1 cellular context compared by ENCODE assay signal in genomic region chr17:64145751-64146417, GRCh38.
TF ChIP-seq lines count a peak whose summit lies in the region.

No MANE protein-coding gene starts in this region.

TF ChIP-seq in HepG2, 621 proteins besides CTCF, POLR2A, EP300 and RAD21 (continued from another document and continues in another):
- 0 out of 2 replicates have a peak, but pooled peaks have one; percentile 89 for TF ChIP-seq TEAD2 (CRISPR knock-in tag; IDR thresholded peaks at IDR 0.05)
- TF ChIP-seq, protein P1, sequence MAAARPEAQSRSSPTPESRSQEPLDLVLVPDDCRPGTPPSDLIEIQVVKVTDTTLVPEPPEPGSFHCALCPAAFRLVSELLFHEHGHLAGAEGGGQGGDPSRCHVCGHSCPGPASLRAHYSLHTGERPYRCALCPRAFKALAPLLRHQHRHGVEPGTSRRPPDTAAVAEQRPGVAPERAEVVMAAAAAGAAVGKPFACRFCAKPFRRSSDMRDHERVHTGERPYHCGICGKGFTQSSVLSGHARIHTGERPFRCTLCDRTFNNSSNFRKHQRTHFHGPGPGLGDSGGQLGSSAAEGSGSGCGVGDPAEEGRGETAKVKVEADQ (CRISPR knock-in tag; IDR thresholded peaks at IDR 0.05; ENCODE audit: borderline replicate concordance) = 0 out of 2 replicates have a peak, but pooled peaks have one; percentile 4
- TF ChIP-seq ZNF652 (CRISPR knock-in tag; IDR thresholded peaks at IDR 0.05; ENCODE audit: borderline replicate concordance, low read depth) = peak; percentile 39; the same call in 1 of the 2 replicates
- TF ChIP-seq, protein P2, sequence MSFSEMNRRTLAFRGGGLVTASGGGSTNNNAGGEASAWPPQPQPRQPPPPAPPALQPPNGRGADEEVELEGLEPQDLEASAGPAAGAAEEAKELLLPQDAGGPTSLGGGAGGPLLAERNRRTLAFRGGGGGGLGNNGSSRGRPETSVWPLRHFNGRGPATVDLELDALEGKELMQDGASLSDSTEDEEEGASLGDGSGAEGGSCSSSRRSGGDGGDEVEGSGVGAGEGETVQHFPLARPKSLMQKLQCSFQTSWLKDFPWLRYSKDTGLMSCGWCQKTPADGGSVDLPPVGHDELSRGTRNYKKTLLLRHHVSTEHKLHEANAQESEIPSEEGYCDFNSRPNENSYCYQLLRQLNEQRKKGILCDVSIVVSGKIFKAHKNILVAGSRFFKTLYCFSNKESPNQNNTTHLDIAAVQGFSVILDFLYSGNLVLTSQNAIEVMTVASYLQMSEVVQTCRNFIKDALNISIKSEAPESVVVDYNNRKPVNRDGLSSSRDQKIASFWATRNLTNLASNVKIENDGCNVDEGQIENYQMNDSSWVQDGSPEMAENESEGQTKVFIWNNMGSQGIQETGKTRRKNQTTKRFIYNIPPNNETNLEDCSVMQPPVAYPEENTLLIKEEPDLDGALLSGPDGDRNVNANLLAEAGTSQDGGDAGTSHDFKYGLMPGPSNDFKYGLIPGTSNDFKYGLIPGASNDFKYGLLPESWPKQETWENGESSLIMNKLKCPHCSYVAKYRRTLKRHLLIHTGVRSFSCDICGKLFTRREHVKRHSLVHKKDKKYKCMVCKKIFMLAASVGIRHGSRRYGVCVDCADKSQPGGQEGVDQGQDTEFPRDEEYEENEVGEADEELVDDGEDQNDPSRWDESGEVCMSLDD (CRISPR knock-in tag; IDR thresholded peaks at IDR 0.05; ENCODE audit: borderline replicate concordance) = no peak; the same call in none of the 2 replicates
- peak; percentile 81 for TF ChIP-seq ZNF839 (CRISPR knock-in tag; IDR thresholded peaks at IDR 0.05; ENCODE audit: borderline replicate concordance)
- TF ChIP-seq ELF4 (CRISPR knock-in tag; IDR thresholded peaks at IDR 0.05; ENCODE audit: borderline replicate concordance) = no peak; the same call in 1 of the 2 replicates
- no peak; the same call in 1 of the 2 replicates for TF ChIP-seq ZNF484 (CRISPR knock-in tag; IDR thresholded peaks at IDR 0.05; ENCODE audit: borderline replicate concordance, low read depth)
- TF ChIP-seq, protein P3, sequence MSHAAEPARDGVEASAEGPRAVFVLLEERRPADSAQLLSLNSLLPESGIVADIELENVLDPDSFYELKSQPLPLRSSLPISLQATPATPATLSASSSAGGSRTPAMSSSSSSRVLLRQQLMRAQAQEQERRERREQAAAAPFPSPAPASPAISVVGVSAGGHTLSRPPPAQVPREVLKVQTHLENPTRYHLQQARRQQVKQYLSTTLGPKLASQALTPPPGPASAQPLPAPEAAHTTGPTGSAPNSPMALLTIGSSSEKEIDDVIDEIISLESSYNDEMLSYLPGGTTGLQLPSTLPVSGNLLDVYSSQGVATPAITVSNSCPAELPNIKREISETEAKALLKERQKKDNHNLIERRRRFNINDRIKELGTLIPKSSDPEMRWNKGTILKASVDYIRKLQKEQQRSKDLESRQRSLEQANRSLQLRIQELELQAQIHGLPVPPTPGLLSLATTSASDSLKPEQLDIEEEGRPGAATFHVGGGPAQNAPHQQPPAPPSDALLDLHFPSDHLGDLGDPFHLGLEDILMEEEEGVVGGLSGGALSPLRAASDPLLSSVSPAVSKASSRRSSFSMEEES (CRISPR knock-in tag; IDR thresholded peaks at IDR 0.05) = peak; percentile 88; the same call in 1 of the 2 replicates
- no peak for TF ChIP-seq SOX6 (IDR thresholded peaks at IDR 0.05)
- TF ChIP-seq SOX6 (CRISPR knock-in tag; IDR thresholded peaks at IDR 0.05) = peak; percentile 82
- peak; percentile 94; the same call in 1 of the 2 replicates for TF ChIP-seq ZNF775 (CRISPR knock-in tag; IDR thresholded peaks at IDR 0.05; ENCODE audit: borderline replicate concordance)
- peak; percentile 95 for TF ChIP-seq ZIK1 (CRISPR knock-in tag; IDR thresholded peaks at IDR 0.05; ENCODE audit: borderline replicate concordance, low read depth)
- TF ChIP-seq KLF15 (CRISPR knock-in tag; IDR thresholded peaks at IDR 0.05; ENCODE audit: borderline replicate concordance) = 0 out of 2 replicates have a peak, but pooled peaks have one; percentile 83
- TF ChIP-seq KDM4B (CRISPR knock-in tag; IDR thresholded peaks at IDR 0.05) = peak; percentile 78
- peak; percentile 51; the same call in 1 of the 2 replicates for TF ChIP-seq RELA (CRISPR knock-in tag; IDR thresholded peaks at IDR 0.05)
- TF ChIP-seq TERF1 (CRISPR knock-in tag; IDR thresholded peaks at IDR 0.05) = 0 out of 2 replicates have a peak, but pooled peaks have one; percentile 23
- no peak for TF ChIP-seq SMARCE1 (IDR thresholded peaks at IDR 0.05; ENCODE audit: borderline replicate concordance)
- TF ChIP-seq ZNF605 (CRISPR knock-in tag; IDR thresholded peaks at IDR 0.05) = peak; percentile 95
- peak; percentile 89 for TF ChIP-seq HNRNPL (IDR thresholded peaks at IDR 0.05; ENCODE audit: low read depth, low read length)
- peak; percentile 100 for TF ChIP-seq POLR2AphosphoS2 (IDR thresholded peaks at IDR 0.05; ENCODE audit: low read depth, low read length)
- TF ChIP-seq GATAD1 (CRISPR knock-in tag; IDR thresholded peaks at IDR 0.05) = peak; percentile 90
- no peak for TF ChIP-seq ZNF530 (CRISPR knock-in tag; IDR thresholded peaks at IDR 0.05; ENCODE audit: low read depth)
- TF ChIP-seq MAFF (IDR thresholded peaks at IDR 0.05; ENCODE audit: low read depth, low read length) = no peak; the same call in 1 of the 2 replicates
- peak; percentile 63; the same call in 1 of the 2 replicates for TF ChIP-seq CENPT (CRISPR knock-in tag; IDR thresholded peaks at IDR 0.05; ENCODE audit: low read depth)
- TF ChIP-seq KDM2A (CRISPR knock-in tag; IDR thresholded peaks at IDR 0.05; ENCODE audit: borderline replicate concordance, low read depth) = peak; percentile 94
- TF ChIP-seq, protein P4, sequence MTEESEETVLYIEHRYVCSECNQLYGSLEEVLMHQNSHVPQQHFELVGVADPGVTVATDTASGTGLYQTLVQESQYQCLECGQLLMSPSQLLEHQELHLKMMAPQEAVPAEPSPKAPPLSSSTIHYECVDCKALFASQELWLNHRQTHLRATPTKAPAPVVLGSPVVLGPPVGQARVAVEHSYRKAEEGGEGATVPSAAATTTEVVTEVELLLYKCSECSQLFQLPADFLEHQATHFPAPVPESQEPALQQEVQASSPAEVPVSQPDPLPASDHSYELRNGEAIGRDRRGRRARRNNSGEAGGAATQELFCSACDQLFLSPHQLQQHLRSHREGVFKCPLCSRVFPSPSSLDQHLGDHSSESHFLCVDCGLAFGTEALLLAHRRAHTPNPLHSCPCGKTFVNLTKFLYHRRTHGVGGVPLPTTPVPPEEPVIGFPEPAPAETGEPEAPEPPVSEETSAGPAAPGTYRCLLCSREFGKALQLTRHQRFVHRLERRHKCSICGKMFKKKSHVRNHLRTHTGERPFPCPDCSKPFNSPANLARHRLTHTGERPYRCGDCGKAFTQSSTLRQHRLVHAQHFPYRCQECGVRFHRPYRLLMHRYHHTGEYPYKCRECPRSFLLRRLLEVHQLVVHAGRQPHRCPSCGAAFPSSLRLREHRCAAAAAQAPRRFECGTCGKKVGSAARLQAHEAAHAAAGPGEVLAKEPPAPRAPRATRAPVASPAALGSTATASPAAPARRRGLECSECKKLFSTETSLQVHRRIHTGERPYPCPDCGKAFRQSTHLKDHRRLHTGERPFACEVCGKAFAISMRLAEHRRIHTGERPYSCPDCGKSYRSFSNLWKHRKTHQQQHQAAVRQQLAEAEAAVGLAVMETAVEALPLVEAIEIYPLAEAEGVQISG (CRISPR knock-in tag; IDR thresholded peaks at IDR 0.05) = peak; percentile 99
- peak; percentile 37 for TF ChIP-seq STAT5B (CRISPR knock-in tag; IDR thresholded peaks at IDR 0.05)
- no peak for TF ChIP-seq CC2D1A (CRISPR knock-in tag; IDR thresholded peaks at IDR 0.05)
- no peak for TF ChIP-seq TRIM24 (CRISPR knock-in tag; IDR thresholded peaks at IDR 0.05)
- peak; percentile 99 for TF ChIP-seq SRSF4 (IDR thresholded peaks at IDR 0.05; ENCODE audit: low read depth, low read length, poor library complexity, severe bottlenecking)
- no peak for TF ChIP-seq ZNF326 (CRISPR knock-in tag; IDR thresholded peaks at IDR 0.05; ENCODE audit: borderline replicate concordance)
- peak; percentile 32 for TF ChIP-seq HNRNPLL (IDR thresholded peaks at IDR 0.05; ENCODE audit: low read depth, low read length, poor library complexity, severe bottlenecking)
- no peak; the same call in none of the 2 replicates for TF ChIP-seq ATF1 (CRISPR knock-in tag; IDR thresholded peaks at IDR 0.05)
- peak; percentile 71; the same call in 1 of the 2 replicates for TF ChIP-seq CBX2 (IDR thresholded peaks at IDR 0.05; ENCODE audit: low read depth, low read length)
- TF ChIP-seq CBX2 (CRISPR knock-in tag; IDR thresholded peaks at IDR 0.05; ENCODE audit: low read depth) = no peak
- TF ChIP-seq SIN3A (IDR thresholded peaks at IDR 0.05; ENCODE audit: borderline replicate concordance, low read depth, low read length) = peak; percentile 97
- TF ChIP-seq ZNF160 (CRISPR knock-in tag; IDR thresholded peaks at IDR 0.05) = peak; percentile 20; the same call in 1 of the 2 replicates
- peak; percentile 56 for TF ChIP-seq ZNF781 (CRISPR knock-in tag; IDR thresholded peaks at IDR 0.05; ENCODE audit: borderline replicate concordance, not compliant biosample characterization)
- TF ChIP-seq, protein P5, sequence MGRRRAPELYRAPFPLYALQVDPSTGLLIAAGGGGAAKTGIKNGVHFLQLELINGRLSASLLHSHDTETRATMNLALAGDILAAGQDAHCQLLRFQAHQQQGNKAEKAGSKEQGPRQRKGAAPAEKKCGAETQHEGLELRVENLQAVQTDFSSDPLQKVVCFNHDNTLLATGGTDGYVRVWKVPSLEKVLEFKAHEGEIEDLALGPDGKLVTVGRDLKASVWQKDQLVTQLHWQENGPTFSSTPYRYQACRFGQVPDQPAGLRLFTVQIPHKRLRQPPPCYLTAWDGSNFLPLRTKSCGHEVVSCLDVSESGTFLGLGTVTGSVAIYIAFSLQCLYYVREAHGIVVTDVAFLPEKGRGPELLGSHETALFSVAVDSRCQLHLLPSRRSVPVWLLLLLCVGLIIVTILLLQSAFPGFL (CRISPR knock-in tag; IDR thresholded peaks at IDR 0.05) = no peak; the same call in 1 of the 2 replicates
- TF ChIP-seq RBM22 (optimal IDR thresholded peaks at IDR 0.05; ENCODE audit: low read length) = peak; percentile 96
- peak; percentile 77; the same call in 1 of the 2 replicates for TF ChIP-seq ZNF543 (CRISPR knock-in tag; IDR thresholded peaks at IDR 0.05)
- peak; percentile 65 for TF ChIP-seq HHEX (CRISPR knock-in tag; IDR thresholded peaks at IDR 0.05)
- TF ChIP-seq ZNF235 (CRISPR knock-in tag; IDR thresholded peaks at IDR 0.05; ENCODE audit: borderline replicate concordance) = no peak; the same call in 1 of the 2 replicates
- TF ChIP-seq CBX5 (CRISPR knock-in tag; IDR thresholded peaks at IDR 0.05; ENCODE audit: borderline replicate concordance) = peak; percentile 87; the same call in 1 of the 2 replicates
- no peak; the same call in 1 of the 2 replicates for TF ChIP-seq ZNF337 (CRISPR knock-in tag; IDR thresholded peaks at IDR 0.05; ENCODE audit: borderline replicate concordance, low read depth)
- TF ChIP-seq MED1 (CRISPR knock-in tag; IDR thresholded peaks at IDR 0.05) = peak; percentile 84
- TF ChIP-seq, protein P6, sequence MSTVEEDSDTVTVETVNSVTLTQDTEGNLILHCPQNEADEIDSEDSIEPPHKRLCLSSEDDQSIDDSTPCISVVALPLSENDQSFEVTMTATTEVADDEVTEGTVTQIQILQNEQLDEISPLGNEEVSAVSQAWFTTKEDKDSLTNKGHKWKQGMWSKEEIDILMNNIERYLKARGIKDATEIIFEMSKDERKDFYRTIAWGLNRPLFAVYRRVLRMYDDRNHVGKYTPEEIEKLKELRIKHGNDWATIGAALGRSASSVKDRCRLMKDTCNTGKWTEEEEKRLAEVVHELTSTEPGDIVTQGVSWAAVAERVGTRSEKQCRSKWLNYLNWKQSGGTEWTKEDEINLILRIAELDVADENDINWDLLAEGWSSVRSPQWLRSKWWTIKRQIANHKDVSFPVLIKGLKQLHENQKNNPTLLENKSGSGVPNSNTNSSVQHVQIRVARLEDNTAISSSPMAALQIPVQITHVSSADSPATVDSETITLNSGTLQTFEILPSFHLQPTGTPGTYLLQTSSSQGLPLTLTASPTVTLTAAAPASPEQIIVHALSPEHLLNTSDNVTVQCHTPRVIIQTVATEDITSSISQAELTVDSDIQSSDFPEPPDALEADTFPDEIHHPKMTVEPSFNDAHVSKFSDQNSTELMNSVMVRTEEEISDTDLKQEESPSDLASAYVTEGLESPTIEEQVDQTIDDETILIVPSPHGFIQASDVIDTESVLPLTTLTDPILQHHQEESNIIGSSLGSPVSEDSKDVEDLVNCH (CRISPR knock-in tag; IDR thresholded peaks at IDR 0.05) = peak; percentile 87; the same call in 1 of the 2 replicates
- no peak for TF ChIP-seq DZIP1 (CRISPR knock-in tag; IDR thresholded peaks at IDR 0.05)
- TF ChIP-seq CENPX (CRISPR knock-in tag; IDR thresholded peaks at IDR 0.05) = no peak
- TF ChIP-seq IKZF4 (CRISPR knock-in tag; IDR thresholded peaks at IDR 0.05; ENCODE audit: borderline replicate concordance, low read depth, not compliant biosample characterization) = no peak
- no peak for TF ChIP-seq ZNF44 (CRISPR knock-in tag; IDR thresholded peaks at IDR 0.05)
- TF ChIP-seq ZFYVE20 (CRISPR knock-in tag; IDR thresholded peaks at IDR 0.05; ENCODE audit: borderline replicate concordance, low read depth) = 0 out of 2 replicates have a peak, but pooled peaks have one; percentile 61
